8 cellular contexts compared by ENCODE assay signal in the genomic region with DNA sequence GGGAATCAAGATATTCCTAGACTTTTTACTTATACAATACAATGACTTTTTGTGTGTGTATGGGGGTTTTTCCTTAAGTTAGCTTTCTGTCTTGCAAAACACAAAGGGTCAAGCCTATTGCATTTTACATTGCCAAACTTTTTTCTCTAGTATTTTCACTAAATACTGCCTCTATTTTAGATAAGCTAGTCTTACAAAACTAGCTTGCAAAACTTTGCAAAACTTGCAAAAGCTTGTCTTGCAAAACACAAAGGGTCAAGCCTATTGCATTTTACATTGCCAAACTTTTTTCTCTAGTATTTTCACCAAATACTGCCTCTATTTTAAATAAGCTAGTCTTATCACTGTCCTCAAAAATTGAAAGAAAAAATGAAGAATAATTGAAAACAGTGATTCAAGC.
DNase-seq lines count a peak whose midpoint lies in the region; ATAC-seq and TF ChIP-seq lines count a peak whose summit lies in the region.
"Not testable (repeated sequence)": the region's sequence is repeated elsewhere in the genome, so short reads cannot be mapped to it uniquely, and the experiment has no call there.

No MANE protein-coding gene starts in this region.

- not testable (repeated sequence) for TF ChIP-seq CTCF in AG10803 (conservative IDR thresholded peaks at IDR 0.05; ENCODE audit: low read length); HL-60 (IDR thresholded peaks at IDR 0.05; ENCODE audit: insufficient read depth, low read length); liver (IDR thresholded peaks at IDR 0.05; ENCODE audit: low read depth, low read length, missing input control)

- TF ChIP-seq RAD21 in liver (IDR thresholded peaks at IDR 0.05), result peak; percentile 15 to 36

- not testable (repeated sequence) for H3K9me3 ChIP-seq in liver (ENCODE audit: control insufficient read depth in 4 of 4, low read length in 3 of 4)

- not testable (repeated sequence) for H3K9ac ChIP-seq in liver (ENCODE audit: low read depth in 1 of 2, low read length in 2 of 2)

- H3K4me1 ChIP-seq in liver (ENCODE audit: control insufficient read depth in 4 of 4, insufficient read depth in 4 of 4, low read length in 3 of 4), result peaks cover 0 to 27% (median 15%) of the 10 kb centered on the region in 4 donors

- intact Hi-C loops in left cardiac atrium (cut with DNase I), result not testable (repeated sequence)

- H3K36me3 ChIP-seq in liver (ENCODE audit: control insufficient read depth in 4 of 4, insufficient read depth in 3 of 4, low read depth in 1 of 4, low read length in 3 of 4), result not testable (repeated sequence)

- H3K27ac ChIP-seq in HL-60 (replicated peaks) (peak overlapping the region; percentile 45), liver (ENCODE audit: low read depth in 1 of 2, low read length in 2 of 2) (peak overlapping the region; percentile 37 to 54)

- H3K4me3 ChIP-seq in AG10803 (ENCODE audit: low read length); HL-60 (replicated peaks; ENCODE audit: insufficient read depth, low read length); liver (ENCODE audit: low read depth in 1 of 3, low read length in 3 of 3): not testable (repeated sequence)

- not testable (repeated sequence) for H3K27me3 ChIP-seq in HL-60 (ENCODE audit: insufficient read depth, poor library complexity, severe bottlenecking); liver (ENCODE audit: control insufficient read depth in 4 of 4, insufficient read depth in 4 of 4, low read length in 3 of 4)

- ATAC-seq in left cardiac atrium, result peak; percentile 38 to 57

- DNase-seq in AG10803 (ENCODE audit: low read depth) (peak; percentile 31), HL-60 (ENCODE audit: low read depth in 1 of 2, low spot score in 1 of 2) (peak; percentile 10 to 69), NOMO-1 treated with dmso at 0.1 percent for 144 hours (lab: John Stamatoyannopoulos, UW; ENCODE audit: unreplicated experiment) (peak; percentile 43), amniotic epithelial cell (ENCODE audit: low read depth) (peak; percentile 72), fibroblast of peridontal ligament (ENCODE audit: extremely low read depth) (peak; percentile 58), stromal cell of bone marrow (ENCODE audit: low read depth) (peak; percentile 21)
- not testable (repeated sequence) for DNase-seq in left cardiac atrium

TF ChIP-seq in liver, 16 proteins besides CTCF, POLR2A, EP300 and RAD21:
- peak; percentile 38 for TF ChIP-seq SP1 (IDR thresholded peaks at IDR 0.05)
- TF ChIP-seq RXRA (IDR thresholded peaks at IDR 0.05), result peak; percentile 58 to 70
- peak; percentile 52 for TF ChIP-seq YY1 (IDR thresholded peaks at IDR 0.05)
- TF ChIP-seq HNF4A (conservative IDR thresholded peaks at IDR 0.05), result peak; percentile 62 to 69
- TF ChIP-seq, protein P1, sequence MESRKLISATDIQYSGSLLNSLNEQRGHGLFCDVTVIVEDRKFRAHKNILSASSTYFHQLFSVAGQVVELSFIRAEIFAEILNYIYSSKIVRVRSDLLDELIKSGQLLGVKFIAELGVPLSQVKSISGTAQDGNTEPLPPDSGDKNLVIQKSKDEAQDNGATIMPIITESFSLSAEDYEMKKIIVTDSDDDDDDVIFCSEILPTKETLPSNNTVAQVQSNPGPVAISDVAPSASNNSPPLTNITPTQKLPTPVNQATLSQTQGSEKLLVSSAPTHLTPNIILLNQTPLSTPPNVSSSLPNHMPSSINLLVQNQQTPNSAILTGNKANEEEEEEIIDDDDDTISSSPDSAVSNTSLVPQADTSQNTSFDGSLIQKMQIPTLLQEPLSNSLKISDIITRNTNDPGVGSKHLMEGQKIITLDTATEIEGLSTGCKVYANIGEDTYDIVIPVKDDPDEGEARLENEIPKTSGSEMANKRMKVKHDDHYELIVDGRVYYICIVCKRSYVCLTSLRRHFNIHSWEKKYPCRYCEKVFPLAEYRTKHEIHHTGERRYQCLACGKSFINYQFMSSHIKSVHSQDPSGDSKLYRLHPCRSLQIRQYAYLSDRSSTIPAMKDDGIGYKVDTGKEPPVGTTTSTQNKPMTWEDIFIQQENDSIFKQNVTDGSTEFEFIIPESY (IDR thresholded peaks at IDR 0.05), result peak; percentile 32
- peak; percentile 65 for TF ChIP-seq NR2F2 (IDR thresholded peaks at IDR 0.05)
- TF ChIP-seq JUND (IDR thresholded peaks at IDR 0.05), result peak in 1 of 2 donors; percentile 42
- TF ChIP-seq, protein P2, sequence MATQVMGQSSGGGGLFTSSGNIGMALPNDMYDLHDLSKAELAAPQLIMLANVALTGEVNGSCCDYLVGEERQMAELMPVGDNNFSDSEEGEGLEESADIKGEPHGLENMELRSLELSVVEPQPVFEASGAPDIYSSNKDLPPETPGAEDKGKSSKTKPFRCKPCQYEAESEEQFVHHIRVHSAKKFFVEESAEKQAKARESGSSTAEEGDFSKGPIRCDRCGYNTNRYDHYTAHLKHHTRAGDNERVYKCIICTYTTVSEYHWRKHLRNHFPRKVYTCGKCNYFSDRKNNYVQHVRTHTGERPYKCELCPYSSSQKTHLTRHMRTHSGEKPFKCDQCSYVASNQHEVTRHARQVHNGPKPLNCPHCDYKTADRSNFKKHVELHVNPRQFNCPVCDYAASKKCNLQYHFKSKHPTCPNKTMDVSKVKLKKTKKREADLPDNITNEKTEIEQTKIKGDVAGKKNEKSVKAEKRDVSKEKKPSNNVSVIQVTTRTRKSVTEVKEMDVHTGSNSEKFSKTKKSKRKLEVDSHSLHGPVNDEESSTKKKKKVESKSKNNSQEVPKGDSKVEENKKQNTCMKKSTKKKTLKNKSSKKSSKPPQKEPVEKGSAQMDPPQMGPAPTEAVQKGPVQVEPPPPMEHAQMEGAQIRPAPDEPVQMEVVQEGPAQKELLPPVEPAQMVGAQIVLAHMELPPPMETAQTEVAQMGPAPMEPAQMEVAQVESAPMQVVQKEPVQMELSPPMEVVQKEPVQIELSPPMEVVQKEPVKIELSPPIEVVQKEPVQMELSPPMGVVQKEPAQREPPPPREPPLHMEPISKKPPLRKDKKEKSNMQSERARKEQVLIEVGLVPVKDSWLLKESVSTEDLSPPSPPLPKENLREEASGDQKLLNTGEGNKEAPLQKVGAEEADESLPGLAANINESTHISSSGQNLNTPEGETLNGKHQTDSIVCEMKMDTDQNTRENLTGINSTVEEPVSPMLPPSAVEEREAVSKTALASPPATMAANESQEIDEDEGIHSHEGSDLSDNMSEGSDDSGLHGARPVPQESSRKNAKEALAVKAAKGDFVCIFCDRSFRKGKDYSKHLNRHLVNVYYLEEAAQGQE (IDR thresholded peaks at IDR 0.05), result peak; percentile 44
- TF ChIP-seq, protein P3, sequence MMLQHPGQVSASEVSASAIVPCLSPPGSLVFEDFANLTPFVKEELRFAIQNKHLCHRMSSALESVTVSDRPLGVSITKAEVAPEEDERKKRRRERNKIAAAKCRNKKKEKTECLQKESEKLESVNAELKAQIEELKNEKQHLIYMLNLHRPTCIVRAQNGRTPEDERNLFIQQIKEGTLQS (IDR thresholded peaks at IDR 0.05), result peak; percentile 58
- TF ChIP-seq, protein P4, sequence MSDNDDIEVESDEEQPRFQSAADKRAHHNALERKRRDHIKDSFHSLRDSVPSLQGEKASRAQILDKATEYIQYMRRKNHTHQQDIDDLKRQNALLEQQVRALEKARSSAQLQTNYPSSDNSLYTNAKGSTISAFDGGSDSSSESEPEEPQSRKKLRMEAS (IDR thresholded peaks at IDR 0.05), result peak; percentile 47
